Comparison of ENCODE assay signal across 1 cellular context in the genomic region with DNA sequence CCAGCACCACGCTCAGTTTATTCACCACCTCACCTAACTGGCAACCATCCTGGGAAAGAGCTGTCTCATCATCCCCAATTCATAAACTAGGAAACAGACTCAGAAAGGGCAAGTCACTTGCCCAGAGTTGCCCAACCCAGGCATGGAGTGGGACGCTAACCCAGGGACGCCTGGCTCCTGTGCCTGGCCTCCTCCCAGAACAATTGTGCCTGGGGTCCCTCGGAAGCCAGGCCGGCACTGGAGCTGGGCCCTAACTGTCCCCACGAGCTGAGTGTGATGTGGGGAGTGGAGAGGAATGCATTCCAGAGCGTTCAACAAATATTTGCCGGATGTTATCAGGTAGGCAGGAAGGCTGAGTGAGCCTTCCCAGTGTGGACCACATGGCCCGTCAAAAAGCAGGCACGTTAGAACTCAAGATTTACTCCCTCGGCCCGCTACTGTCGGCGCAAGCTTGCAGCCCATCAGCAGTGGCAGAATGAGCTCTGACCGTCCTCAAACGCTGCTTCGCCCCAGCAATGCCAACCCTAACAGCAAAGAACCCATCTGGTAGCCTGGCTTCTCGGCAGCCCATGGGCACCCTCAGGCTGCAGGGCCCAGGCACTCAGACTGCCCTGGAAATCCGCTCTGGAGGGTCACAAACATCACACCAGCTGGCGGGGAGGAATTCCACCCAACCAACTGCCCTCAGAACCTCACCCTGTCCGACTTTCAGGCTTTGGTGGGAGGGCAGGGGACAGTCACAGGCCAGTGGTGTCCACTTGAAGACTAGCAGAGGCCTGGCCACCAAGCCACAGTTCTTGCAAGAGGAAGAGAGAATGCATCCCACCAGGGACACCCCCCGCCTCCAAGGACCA.
TF ChIP-seq lines count a peak whose summit lies in the region.

No MANE protein-coding gene starts in this region.

TF ChIP-seq in HepG2, 621 proteins besides CTCF, POLR2A, EP300 and RAD21 (continued from another document and continues in another):
- TF ChIP-seq, protein P1, sequence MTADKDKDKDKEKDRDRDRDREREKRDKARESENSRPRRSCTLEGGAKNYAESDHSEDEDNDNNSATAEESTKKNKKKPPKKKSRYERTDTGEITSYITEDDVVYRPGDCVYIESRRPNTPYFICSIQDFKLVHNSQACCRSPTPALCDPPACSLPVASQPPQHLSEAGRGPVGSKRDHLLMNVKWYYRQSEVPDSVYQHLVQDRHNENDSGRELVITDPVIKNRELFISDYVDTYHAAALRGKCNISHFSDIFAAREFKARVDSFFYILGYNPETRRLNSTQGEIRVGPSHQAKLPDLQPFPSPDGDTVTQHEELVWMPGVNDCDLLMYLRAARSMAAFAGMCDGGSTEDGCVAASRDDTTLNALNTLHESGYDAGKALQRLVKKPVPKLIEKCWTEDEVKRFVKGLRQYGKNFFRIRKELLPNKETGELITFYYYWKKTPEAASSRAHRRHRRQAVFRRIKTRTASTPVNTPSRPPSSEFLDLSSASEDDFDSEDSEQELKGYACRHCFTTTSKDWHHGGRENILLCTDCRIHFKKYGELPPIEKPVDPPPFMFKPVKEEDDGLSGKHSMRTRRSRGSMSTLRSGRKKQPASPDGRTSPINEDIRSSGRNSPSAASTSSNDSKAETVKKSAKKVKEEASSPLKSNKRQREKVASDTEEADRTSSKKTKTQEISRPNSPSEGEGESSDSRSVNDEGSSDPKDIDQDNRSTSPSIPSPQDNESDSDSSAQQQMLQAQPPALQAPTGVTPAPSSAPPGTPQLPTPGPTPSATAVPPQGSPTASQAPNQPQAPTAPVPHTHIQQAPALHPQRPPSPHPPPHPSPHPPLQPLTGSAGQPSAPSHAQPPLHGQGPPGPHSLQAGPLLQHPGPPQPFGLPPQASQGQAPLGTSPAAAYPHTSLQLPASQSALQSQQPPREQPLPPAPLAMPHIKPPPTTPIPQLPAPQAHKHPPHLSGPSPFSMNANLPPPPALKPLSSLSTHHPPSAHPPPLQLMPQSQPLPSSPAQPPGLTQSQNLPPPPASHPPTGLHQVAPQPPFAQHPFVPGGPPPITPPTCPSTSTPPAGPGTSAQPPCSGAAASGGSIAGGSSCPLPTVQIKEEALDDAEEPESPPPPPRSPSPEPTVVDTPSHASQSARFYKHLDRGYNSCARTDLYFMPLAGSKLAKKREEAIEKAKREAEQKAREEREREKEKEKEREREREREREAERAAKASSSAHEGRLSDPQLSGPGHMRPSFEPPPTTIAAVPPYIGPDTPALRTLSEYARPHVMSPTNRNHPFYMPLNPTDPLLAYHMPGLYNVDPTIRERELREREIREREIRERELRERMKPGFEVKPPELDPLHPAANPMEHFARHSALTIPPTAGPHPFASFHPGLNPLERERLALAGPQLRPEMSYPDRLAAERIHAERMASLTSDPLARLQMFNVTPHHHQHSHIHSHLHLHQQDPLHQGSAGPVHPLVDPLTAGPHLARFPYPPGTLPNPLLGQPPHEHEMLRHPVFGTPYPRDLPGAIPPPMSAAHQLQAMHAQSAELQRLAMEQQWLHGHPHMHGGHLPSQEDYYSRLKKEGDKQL (CRISPR knock-in tag; IDR thresholded peaks at IDR 0.05; ENCODE audit: low read depth) = peak; percentile 68; the same call in 1 of the 2 replicates
- TF ChIP-seq, protein P2, sequence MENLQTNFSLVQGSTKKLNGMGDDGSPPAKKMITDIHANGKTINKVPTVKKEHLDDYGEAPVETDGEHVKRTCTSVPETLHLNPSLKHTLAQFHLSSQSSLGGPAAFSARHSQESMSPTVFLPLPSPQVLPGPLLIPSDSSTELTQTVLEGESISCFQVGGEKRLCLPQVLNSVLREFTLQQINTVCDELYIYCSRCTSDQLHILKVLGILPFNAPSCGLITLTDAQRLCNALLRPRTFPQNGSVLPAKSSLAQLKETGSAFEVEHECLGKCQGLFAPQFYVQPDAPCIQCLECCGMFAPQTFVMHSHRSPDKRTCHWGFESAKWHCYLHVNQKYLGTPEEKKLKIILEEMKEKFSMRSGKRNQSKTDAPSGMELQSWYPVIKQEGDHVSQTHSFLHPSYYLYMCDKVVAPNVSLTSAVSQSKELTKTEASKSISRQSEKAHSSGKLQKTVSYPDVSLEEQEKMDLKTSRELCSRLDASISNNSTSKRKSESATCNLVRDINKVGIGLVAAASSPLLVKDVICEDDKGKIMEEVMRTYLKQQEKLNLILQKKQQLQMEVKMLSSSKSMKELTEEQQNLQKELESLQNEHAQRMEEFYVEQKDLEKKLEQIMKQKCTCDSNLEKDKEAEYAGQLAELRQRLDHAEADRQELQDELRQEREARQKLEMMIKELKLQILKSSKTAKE (CRISPR knock-in tag; IDR thresholded peaks at IDR 0.05; ENCODE audit: borderline replicate concordance) = peak; percentile 59; the same call in 1 of the 2 replicates
- 0 out of 2 replicates have a peak, but pooled peaks have one; percentile 55 for TF ChIP-seq SRY (CRISPR knock-in tag; IDR thresholded peaks at IDR 0.05)
- peak; percentile 84 for TF ChIP-seq SOX5 (CRISPR knock-in tag; IDR thresholded peaks at IDR 0.05; ENCODE audit: borderline replicate concordance)
- TF ChIP-seq ZNF12 (CRISPR knock-in tag; IDR thresholded peaks at IDR 0.05) = peak; percentile 48
- TF ChIP-seq, protein P3, sequence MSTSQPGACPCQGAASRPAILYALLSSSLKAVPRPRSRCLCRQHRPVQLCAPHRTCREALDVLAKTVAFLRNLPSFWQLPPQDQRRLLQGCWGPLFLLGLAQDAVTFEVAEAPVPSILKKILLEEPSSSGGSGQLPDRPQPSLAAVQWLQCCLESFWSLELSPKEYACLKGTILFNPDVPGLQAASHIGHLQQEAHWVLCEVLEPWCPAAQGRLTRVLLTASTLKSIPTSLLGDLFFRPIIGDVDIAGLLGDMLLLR (CRISPR knock-in tag; IDR thresholded peaks at IDR 0.05) = peak; percentile 69; the same call in 1 of the 2 replicates
- peak; percentile 76; the same call in 1 of the 2 replicates for TF ChIP-seq ZNF121 (CRISPR knock-in tag; IDR thresholded peaks at IDR 0.05)
- peak; percentile 91; the same call in 1 of the 2 replicates for TF ChIP-seq ZBTB7B (CRISPR knock-in tag; IDR thresholded peaks at IDR 0.05)
- 0 out of 2 replicates have a peak, but pooled peaks have one; percentile 26 for TF ChIP-seq ZNF713 (CRISPR knock-in tag; IDR thresholded peaks at IDR 0.05)
- TF ChIP-seq RBFOX2 (IDR thresholded peaks at IDR 0.05; ENCODE audit: low read depth, low read length) = peak; percentile 48; the same call in 1 of the 2 replicates
- TF ChIP-seq, protein P4, sequence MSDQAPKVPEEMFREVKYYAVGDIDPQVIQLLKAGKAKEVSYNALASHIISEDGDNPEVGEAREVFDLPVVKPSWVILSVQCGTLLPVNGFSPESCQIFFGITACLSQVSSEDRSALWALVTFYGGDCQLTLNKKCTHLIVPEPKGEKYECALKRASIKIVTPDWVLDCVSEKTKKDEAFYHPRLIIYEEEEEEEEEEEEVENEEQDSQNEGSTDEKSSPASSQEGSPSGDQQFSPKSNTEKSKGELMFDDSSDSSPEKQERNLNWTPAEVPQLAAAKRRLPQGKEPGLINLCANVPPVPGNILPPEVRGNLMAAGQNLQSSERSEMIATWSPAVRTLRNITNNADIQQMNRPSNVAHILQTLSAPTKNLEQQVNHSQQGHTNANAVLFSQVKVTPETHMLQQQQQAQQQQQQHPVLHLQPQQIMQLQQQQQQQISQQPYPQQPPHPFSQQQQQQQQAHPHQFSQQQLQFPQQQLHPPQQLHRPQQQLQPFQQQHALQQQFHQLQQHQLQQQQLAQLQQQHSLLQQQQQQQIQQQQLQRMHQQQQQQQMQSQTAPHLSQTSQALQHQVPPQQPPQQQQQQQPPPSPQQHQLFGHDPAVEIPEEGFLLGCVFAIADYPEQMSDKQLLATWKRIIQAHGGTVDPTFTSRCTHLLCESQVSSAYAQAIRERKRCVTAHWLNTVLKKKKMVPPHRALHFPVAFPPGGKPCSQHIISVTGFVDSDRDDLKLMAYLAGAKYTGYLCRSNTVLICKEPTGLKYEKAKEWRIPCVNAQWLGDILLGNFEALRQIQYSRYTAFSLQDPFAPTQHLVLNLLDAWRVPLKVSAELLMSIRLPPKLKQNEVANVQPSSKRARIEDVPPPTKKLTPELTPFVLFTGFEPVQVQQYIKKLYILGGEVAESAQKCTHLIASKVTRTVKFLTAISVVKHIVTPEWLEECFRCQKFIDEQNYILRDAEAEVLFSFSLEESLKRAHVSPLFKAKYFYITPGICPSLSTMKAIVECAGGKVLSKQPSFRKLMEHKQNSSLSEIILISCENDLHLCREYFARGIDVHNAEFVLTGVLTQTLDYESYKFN (CRISPR knock-in tag; conservative IDR thresholded peaks at IDR 0.05) = peak; percentile 57
- peak; percentile 55 for TF ChIP-seq SP5 (CRISPR knock-in tag; IDR thresholded peaks at IDR 0.05; ENCODE audit: borderline replicate concordance, low read depth)
- TF ChIP-seq, protein P5, sequence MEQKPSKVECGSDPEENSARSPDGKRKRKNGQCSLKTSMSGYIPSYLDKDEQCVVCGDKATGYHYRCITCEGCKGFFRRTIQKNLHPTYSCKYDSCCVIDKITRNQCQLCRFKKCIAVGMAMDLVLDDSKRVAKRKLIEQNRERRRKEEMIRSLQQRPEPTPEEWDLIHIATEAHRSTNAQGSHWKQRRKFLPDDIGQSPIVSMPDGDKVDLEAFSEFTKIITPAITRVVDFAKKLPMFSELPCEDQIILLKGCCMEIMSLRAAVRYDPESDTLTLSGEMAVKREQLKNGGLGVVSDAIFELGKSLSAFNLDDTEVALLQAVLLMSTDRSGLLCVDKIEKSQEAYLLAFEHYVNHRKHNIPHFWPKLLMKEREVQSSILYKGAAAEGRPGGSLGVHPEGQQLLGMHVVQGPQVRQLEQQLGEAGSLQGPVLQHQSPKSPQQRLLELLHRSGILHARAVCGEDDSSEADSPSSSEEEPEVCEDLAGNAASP (CRISPR knock-in tag; IDR thresholded peaks at IDR 0.05; ENCODE audit: borderline replicate concordance) = peak; percentile 68
- TF ChIP-seq ZFY (CRISPR knock-in tag; IDR thresholded peaks at IDR 0.05) = peak; percentile 72
- TF ChIP-seq MYNN (CRISPR knock-in tag; IDR thresholded peaks at IDR 0.05; ENCODE audit: low read depth) = no peak
- TF ChIP-seq ZBTB21 (CRISPR knock-in tag; IDR thresholded peaks at IDR 0.05) = peak; percentile 49; the same call in 1 of the 2 replicates
- peak; percentile 62; the same call in 1 of the 2 replicates for TF ChIP-seq ZNF749 (CRISPR knock-in tag; IDR thresholded peaks at IDR 0.05; ENCODE audit: borderline replicate concordance)
- 0 out of 2 replicates have a peak, but pooled peaks have one; percentile 43 for TF ChIP-seq TCF7 (IDR thresholded peaks at IDR 0.05; ENCODE audit: low read depth)
- peak; percentile 85 for TF ChIP-seq FOXO1 (CRISPR knock-in tag; IDR thresholded peaks at IDR 0.05)
- TF ChIP-seq, protein P6, sequence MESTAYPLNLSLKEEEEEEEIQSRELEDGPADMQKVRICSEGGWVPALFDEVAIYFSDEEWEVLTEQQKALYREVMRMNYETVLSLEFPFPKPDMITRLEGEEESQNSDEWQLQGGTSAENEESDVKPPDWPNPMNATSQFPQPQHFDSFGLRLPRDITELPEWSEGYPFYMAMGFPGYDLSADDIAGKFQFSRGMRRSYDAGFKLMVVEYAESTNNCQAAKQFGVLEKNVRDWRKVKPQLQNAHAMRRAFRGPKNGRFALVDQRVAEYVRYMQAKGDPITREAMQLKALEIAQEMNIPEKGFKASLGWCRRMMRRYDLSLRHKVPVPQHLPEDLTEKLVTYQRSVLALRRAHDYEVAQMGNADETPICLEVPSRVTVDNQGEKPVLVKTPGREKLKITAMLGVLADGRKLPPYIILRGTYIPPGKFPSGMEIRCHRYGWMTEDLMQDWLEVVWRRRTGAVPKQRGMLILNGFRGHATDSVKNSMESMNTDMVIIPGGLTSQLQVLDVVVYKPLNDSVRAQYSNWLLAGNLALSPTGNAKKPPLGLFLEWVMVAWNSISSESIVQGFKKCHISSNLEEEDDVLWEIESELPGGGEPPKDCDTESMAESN (CRISPR knock-in tag; conservative IDR thresholded peaks at IDR 0.05) = peak; percentile 54
- TF ChIP-seq HNF4G (IDR thresholded peaks at IDR 0.05; ENCODE audit: borderline replicate concordance, low read depth, low read length) = no peak
- TF ChIP-seq HNF4G (CRISPR knock-in tag; IDR thresholded peaks at IDR 0.05; ENCODE audit: borderline replicate concordance, low read depth) = 0 out of 2 replicates have a peak, but pooled peaks have one; percentile 14
- peak; percentile 77 for TF ChIP-seq ZMAT3 (CRISPR knock-in tag; conservative IDR thresholded peaks at IDR 0.05)
- no peak for TF ChIP-seq IKZF1 (IDR thresholded peaks at IDR 0.05)
- TF ChIP-seq CBX1 (IDR thresholded peaks at IDR 0.05; ENCODE audit: low read depth) = no peak
- TF ChIP-seq, protein P7, sequence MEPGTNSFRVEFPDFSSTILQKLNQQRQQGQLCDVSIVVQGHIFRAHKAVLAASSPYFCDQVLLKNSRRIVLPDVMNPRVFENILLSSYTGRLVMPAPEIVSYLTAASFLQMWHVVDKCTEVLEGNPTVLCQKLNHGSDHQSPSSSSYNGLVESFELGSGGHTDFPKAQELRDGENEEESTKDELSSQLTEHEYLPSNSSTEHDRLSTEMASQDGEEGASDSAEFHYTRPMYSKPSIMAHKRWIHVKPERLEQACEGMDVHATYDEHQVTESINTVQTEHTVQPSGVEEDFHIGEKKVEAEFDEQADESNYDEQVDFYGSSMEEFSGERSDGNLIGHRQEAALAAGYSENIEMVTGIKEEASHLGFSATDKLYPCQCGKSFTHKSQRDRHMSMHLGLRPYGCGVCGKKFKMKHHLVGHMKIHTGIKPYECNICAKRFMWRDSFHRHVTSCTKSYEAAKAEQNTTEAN (CRISPR knock-in tag; conservative IDR thresholded peaks at IDR 0.05) = peak; percentile 92
- TF ChIP-seq DMAP1 (CRISPR knock-in tag; IDR thresholded peaks at IDR 0.05) = peak; percentile 77
- 0 out of 2 replicates have a peak, but pooled peaks have one; percentile 21 for TF ChIP-seq ZNF124 (CRISPR knock-in tag; IDR thresholded peaks at IDR 0.05)
- no peak for TF ChIP-seq ZNF616 (CRISPR knock-in tag; IDR thresholded peaks at IDR 0.05; ENCODE audit: low read depth)
- TF ChIP-seq SALL2 (CRISPR knock-in tag; IDR thresholded peaks at IDR 0.05) = peak; percentile 19; the same call in 1 of the 2 replicates
- peak; percentile 69; the same call in 1 of the 2 replicates for TF ChIP-seq HNRNPL (IDR thresholded peaks at IDR 0.05; ENCODE audit: low read depth, low read length)
- TF ChIP-seq SAP130 (CRISPR knock-in tag; IDR thresholded peaks at IDR 0.05; ENCODE audit: low read depth) = peak; percentile 92
- peak; percentile 47; the same call in 1 of the 2 replicates for TF ChIP-seq KDM6A (CRISPR knock-in tag; IDR thresholded peaks at IDR 0.05; ENCODE audit: low read depth)
- TF ChIP-seq CHCHD3 (CRISPR knock-in tag; IDR thresholded peaks at IDR 0.05) = 0 out of 2 replicates have a peak, but pooled peaks have one; percentile 41
- peak; percentile 78; the same call in 1 of the 2 replicates for TF ChIP-seq HOXA3 (CRISPR knock-in tag; IDR thresholded peaks at IDR 0.05)
- TF ChIP-seq MXD4 (CRISPR knock-in tag; IDR thresholded peaks at IDR 0.05) = peak; percentile 88
- TF ChIP-seq ZNF891 (CRISPR knock-in tag; IDR thresholded peaks at IDR 0.05) = peak; percentile 11; the same call in 1 of the 2 replicates
- TF ChIP-seq, protein P8, sequence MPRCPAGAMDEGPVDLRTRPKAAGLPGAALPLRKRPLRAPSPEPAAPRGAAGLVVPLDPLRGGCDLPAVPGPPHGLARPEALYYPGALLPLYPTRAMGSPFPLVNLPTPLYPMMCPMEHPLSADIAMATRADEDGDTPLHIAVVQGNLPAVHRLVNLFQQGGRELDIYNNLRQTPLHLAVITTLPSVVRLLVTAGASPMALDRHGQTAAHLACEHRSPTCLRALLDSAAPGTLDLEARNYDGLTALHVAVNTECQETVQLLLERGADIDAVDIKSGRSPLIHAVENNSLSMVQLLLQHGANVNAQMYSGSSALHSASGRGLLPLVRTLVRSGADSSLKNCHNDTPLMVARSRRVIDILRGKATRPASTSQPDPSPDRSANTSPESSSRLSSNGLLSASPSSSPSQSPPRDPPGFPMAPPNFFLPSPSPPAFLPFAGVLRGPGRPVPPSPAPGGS (CRISPR knock-in tag; IDR thresholded peaks at IDR 0.05) = peak; percentile 53; the same call in 1 of the 2 replicates
- TF ChIP-seq MYC (CRISPR knock-in tag; IDR thresholded peaks at IDR 0.05; ENCODE audit: borderline replicate concordance) = peak; percentile 93
- peak; percentile 62; the same call in 1 of the 2 replicates for TF ChIP-seq ZBTB20 (CRISPR knock-in tag; IDR thresholded peaks at IDR 0.05; ENCODE audit: borderline replicate concordance, low read depth)
